In the genomic region with DNA sequence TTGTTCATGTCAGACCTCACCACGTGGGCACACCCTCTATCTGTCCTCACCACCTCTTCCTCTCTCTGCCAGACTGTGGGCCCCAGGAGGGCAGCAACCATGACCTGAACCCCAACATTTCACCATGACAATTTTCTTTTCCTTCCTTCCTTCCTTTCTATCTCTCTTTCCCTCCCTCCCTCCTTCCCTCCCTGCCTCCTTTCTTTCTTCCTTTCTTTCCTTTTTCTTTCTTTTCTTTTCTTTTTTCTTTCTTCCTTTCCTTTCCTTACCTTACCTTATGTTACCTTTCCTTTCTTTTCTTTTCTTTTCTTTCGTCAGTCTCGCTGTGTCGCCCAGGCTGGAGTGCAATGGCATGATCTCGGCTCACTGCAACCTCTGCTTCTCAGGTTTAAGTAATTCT, we compare ENCODE assay signal across 2 cellular contexts.
TF ChIP-seq lines count a peak whose summit lies in the region.

No MANE protein-coding gene starts in this region.

TF ChIP-seq in GM12891, 5 proteins besides CTCF, POLR2A, EP300 and RAD21:
- TF ChIP-seq SPI1 (IDR thresholded peaks at IDR 0.05; ENCODE audit: low read depth, low read length): no peak
- no peak for TF ChIP-seq PAX5 (IDR thresholded peaks at IDR 0.05; ENCODE audit: insufficient read depth, low read length, severe bottlenecking)
- TF ChIP-seq TAF1 (IDR thresholded peaks at IDR 0.05; ENCODE audit: low read depth, low read length): no peak
- TF ChIP-seq POLR2AphosphoS5 (IDR thresholded peaks at IDR 0.05; ENCODE audit: low read depth, low read length): no peak
- no peak for TF ChIP-seq POU2F2 (IDR thresholded peaks at IDR 0.05; ENCODE audit: low read depth, low read length)

TF ChIP-seq in GM12878, 131 proteins besides CTCF, POLR2A, EP300 and RAD21:
- TF ChIP-seq WRNIP1 (IDR thresholded peaks at IDR 0.05; ENCODE audit: borderline replicate concordance, low read depth, low read length): no peak
- 0 out of 2 replicates have a peak, but pooled peaks have one; percentile 47 for TF ChIP-seq NBN (IDR thresholded peaks at IDR 0.05)
- TF ChIP-seq NFYA (IDR thresholded peaks at IDR 0.05; ENCODE audit: borderline replicate concordance, low read depth, low read length): no peak
- no peak for TF ChIP-seq YY1 (IDR thresholded peaks at IDR 0.05; ENCODE audit: low read depth, low read length)
- TF ChIP-seq, protein P1, sequence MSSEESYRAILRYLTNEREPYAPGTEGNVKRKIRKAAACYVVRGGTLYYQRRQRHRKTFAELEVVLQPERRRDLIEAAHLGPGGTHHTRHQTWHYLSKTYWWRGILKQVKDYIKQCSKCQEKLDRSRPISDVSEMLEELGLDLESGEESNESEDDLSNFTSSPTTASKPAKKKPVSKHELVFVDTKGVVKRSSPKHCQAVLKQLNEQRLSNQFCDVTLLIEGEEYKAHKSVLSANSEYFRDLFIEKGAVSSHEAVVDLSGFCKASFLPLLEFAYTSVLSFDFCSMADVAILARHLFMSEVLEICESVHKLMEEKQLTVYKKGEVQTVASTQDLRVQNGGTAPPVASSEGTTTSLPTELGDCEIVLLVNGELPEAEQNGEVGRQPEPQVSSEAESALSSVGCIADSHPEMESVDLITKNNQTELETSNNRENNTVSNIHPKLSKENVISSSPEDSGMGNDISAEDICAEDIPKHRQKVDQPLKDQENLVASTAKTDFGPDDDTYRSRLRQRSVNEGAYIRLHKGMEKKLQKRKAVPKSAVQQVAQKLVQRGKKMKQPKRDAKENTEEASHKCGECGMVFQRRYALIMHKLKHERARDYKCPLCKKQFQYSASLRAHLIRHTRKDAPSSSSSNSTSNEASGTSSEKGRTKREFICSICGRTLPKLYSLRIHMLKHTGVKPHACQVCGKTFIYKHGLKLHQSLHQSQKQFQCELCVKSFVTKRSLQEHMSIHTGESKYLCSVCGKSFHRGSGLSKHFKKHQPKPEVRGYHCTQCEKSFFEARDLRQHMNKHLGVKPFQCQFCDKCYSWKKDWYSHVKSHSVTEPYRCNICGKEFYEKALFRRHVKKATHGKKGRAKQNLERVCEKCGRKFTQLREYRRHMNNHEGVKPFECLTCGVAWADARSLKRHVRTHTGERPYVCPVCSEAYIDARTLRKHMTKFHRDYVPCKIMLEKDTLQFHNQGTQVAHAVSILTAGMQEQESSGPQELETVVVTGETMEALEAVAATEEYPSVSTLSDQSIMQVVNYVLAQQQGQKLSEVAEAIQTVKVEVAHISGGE (CRISPR knock-in tag; IDR thresholded peaks at IDR 0.05): no peak
- TF ChIP-seq, protein P2, sequence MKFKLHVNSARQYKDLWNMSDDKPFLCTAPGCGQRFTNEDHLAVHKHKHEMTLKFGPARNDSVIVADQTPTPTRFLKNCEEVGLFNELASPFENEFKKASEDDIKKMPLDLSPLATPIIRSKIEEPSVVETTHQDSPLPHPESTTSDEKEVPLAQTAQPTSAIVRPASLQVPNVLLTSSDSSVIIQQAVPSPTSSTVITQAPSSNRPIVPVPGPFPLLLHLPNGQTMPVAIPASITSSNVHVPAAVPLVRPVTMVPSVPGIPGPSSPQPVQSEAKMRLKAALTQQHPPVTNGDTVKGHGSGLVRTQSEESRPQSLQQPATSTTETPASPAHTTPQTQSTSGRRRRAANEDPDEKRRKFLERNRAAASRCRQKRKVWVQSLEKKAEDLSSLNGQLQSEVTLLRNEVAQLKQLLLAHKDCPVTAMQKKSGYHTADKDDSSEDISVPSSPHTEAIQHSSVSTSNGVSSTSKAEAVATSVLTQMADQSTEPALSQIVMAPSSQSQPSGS (IDR thresholded peaks at IDR 0.05; ENCODE audit: low read length): no peak
- TF ChIP-seq HDGF (IDR thresholded peaks at IDR 0.05): 0 out of 2 replicates have a peak, but pooled peaks have one; percentile 64
- TF ChIP-seq, protein P3, sequence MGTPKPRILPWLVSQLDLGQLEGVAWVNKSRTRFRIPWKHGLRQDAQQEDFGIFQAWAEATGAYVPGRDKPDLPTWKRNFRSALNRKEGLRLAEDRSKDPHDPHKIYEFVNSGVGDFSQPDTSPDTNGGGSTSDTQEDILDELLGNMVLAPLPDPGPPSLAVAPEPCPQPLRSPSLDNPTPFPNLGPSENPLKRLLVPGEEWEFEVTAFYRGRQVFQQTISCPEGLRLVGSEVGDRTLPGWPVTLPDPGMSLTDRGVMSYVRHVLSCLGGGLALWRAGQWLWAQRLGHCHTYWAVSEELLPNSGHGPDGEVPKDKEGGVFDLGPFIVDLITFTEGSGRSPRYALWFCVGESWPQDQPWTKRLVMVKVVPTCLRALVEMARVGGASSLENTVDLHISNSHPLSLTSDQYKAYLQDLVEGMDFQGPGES (IDR thresholded peaks at IDR 0.05): no peak
- 0 out of 2 replicates have a peak, but pooled peaks have one; percentile 27 for TF ChIP-seq PAX5 (IDR thresholded peaks at IDR 0.05; ENCODE audit: borderline replicate concordance, low read depth, low read length)
- TF ChIP-seq, protein P4, sequence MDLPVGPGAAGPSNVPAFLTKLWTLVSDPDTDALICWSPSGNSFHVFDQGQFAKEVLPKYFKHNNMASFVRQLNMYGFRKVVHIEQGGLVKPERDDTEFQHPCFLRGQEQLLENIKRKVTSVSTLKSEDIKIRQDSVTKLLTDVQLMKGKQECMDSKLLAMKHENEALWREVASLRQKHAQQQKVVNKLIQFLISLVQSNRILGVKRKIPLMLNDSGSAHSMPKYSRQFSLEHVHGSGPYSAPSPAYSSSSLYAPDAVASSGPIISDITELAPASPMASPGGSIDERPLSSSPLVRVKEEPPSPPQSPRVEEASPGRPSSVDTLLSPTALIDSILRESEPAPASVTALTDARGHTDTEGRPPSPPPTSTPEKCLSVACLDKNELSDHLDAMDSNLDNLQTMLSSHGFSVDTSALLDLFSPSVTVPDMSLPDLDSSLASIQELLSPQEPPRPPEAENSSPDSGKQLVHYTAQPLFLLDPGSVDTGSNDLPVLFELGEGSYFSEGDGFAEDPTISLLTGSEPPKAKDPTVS (IDR thresholded peaks at IDR 0.05; ENCODE audit: low read depth, low read length): no peak
- no peak for TF ChIP-seq MTA3 (IDR thresholded peaks at IDR 0.05; ENCODE audit: borderline replicate concordance, low read length)
- no peak for TF ChIP-seq CBX3 (IDR thresholded peaks at IDR 0.05; ENCODE audit: borderline replicate concordance, low read depth)
- TF ChIP-seq RB1 (IDR thresholded peaks at IDR 0.05; ENCODE audit: borderline replicate concordance): no peak
- TF ChIP-seq, protein P5, sequence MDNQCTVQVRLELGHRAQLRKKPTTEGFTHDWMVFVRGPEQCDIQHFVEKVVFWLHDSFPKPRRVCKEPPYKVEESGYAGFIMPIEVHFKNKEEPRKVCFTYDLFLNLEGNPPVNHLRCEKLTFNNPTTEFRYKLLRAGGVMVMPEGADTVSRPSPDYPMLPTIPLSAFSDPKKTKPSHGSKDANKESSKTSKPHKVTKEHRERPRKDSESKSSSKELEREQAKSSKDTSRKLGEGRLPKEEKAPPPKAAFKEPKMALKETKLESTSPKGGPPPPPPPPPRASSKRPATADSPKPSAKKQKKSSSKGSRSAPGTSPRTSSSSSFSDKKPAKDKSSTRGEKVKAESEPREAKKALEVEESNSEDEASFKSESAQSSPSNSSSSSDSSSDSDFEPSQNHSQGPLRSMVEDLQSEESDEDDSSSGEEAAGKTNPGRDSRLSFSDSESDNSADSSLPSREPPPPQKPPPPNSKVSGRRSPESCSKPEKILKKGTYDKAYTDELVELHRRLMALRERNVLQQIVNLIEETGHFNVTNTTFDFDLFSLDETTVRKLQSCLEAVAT (IDR thresholded peaks at IDR 0.05): no peak
- no peak for TF ChIP-seq CHD2 (IDR thresholded peaks at IDR 0.05; ENCODE audit: borderline replicate concordance, low read depth, low read length)
- TF ChIP-seq RBBP5 (conservative IDR thresholded peaks at IDR 0.05): no peak
- TF ChIP-seq, protein P6, sequence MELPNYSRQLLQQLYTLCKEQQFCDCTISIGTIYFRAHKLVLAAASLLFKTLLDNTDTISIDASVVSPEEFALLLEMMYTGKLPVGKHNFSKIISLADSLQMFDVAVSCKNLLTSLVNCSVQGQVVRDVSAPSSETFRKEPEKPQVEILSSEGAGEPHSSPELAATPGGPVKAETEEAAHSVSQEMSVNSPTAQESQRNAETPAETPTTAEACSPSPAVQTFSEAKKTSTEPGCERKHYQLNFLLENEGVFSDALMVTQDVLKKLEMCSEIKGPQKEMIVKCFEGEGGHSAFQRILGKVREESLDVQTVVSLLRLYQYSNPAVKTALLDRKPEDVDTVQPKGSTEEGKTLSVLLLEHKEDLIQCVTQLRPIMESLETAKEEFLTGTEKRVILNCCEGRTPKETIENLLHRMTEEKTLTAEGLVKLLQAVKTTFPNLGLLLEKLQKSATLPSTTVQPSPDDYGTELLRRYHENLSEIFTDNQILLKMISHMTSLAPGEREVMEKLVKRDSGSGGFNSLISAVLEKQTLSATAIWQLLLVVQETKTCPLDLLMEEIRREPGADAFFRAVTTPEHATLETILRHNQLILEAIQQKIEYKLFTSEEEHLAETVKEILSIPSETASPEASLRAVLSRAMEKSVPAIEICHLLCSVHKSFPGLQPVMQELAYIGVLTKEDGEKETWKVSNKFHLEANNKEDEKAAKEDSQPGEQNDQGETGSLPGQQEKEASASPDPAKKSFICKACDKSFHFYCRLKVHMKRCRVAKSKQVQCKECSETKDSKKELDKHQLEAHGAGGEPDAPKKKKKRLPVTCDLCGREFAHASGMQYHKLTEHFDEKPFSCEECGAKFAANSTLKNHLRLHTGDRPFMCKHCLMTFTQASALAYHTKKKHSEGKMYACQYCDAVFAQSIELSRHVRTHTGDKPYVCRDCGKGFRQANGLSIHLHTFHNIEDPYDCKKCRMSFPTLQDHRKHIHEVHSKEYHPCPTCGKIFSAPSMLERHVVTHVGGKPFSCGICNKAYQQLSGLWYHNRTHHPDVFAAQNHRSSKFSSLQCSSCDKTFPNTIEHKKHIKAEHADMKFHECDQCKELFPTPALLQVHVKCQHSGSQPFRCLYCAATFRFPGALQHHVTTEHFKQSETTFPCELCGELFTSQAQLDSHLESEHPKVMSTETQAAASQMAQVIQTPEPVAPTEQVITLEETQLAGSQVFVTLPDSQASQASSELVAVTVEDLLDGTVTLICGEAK (IDR thresholded peaks at IDR 0.05; ENCODE audit: borderline replicate concordance): no peak
- TF ChIP-seq SMC3 (IDR thresholded peaks at IDR 0.05; ENCODE audit: borderline replicate concordance, low read length): no peak
